17 cellular contexts compared by ENCODE assay signal in the genomic region with DNA sequence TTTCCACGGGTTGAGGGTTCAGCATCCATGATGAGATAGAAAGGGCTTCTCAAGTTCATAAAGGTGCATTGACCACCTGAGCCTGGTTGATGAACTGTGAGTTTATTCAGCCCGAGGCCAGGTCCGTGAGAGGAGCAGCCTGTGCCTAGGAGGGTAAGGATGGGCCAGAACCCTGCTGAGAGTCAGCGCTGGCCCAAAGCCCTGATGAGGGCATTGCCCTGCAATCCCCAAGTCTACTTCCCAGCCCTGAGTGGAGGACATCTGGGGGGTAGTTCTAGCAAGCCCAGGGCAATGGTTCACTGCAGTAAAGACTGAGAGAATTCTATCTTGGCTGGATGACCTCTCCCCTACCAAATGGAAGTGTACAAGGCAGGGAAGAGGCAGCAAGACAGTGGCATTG.
DNase-seq lines count a peak whose midpoint lies in the region; ATAC-seq and TF ChIP-seq lines count a peak whose summit lies in the region.
"Had no signal": no experiment of that assay in that cellular context is flagged by ENCODE, and none has a peak within 500 bp of the region (broad histone marks: within the 10 kb centered on the region; RNA-seq: fewer than 3 reads in every experiment).

No MANE protein-coding gene starts in this region.

- peaks cover 16% of the 10 kb centered on the region for H3K9me3 Mint-ChIP-seq in nephron progenitor cell

- H3K36me3 ChIP-seq in SJSA1: no peaks in the 10 kb centered on the region
- no peaks in the 10 kb centered on the region for H3K36me3 ChIP-seq in mucosa of descending colon (ENCODE audit: low read depth)

- no peak for TF ChIP-seq CTCF in coronary artery (IDR thresholded peaks at IDR 0.05)
- no peak for TF ChIP-seq CTCF in mucosa of descending colon (IDR thresholded peaks at IDR 0.05)
- no peak for TF ChIP-seq CTCF in nephron progenitor cell (IDR thresholded peaks at IDR 0.05)

- no peak for ATAC-seq in mucosa of descending colon
- ATAC-seq: GM23338, HepG2 had no signal

- peak overlapping the region; percentile 84 for H3K27ac ChIP-seq in SJSA1
- no peak overlapping the region for H3K27ac ChIP-seq in coronary artery
- H3K27ac ChIP-seq: C4-2B had no signal

- peaks cover 16% of the 10 kb centered on the region for H3K27me3 Mint-ChIP-seq in nephron progenitor cell (ENCODE audit: low read depth, poor library complexity)

- DNase-seq in G401 (ENCODE audit: low spot score): peak; percentile 20
- no peak for DNase-seq in SJSA1 (ENCODE audit: low read depth in 1 of 2, low spot score in 2 of 2)
- peak; percentile 59 for DNase-seq in mesenteric fat pad (ENCODE audit: low spot score)
- no peak for DNase-seq in coronary artery (ENCODE audit: low spot score)
- DNase-seq in mucosa of descending colon: no peak
- DNase-seq in NCI-H1930 (lab: John Stamatoyannopoulos, UW): no peak
- no peak for DNase-seq in nephron progenitor cell
- DNase-seq: CD4-positive, alpha-beta memory T cell; DMS153; DMS79 treated with DMSO at 0.1 percent for 48 hours; EL; GDM1; H7 had no signal

- no peaks in the 10 kb centered on the region for H3K36me3 Mint-ChIP-seq in nephron progenitor cell (ENCODE audit: low read depth)
- H3K36me3 Mint-ChIP-seq: CD4-positive, alpha-beta memory T cell had no signal

- H3K9me3 ChIP-seq in SJSA1 (replicated peaks): peaks cover 4% of the 10 kb centered on the region
- H3K9me3 ChIP-seq in mucosa of descending colon: no peaks in the 10 kb centered on the region

- H3K4me3 ChIP-seq in SJSA1: no peak overlapping the region
- no peak overlapping the region for H3K4me3 ChIP-seq in coronary artery
- no peak overlapping the region for H3K4me3 ChIP-seq in mucosa of descending colon
- H3K4me3 ChIP-seq: GM23338 had no signal

- no peak overlapping the region for H3K4me3 Mint-ChIP-seq in nephron progenitor cell
- H3K4me3 Mint-ChIP-seq: B cell; CD4-positive, alpha-beta memory T cell; GM23338 had no signal

- intact Hi-C loops in mucosa of descending colon (cut with DNase I, micrococcal nuclease): no loop called here

- H3K27me3 ChIP-seq in SJSA1 (replicated peaks): no peaks in the 10 kb centered on the region

- in situ Hi-C loops in G401 (cut with HindIII; ENCODE audit: low sequenced_read_pairs): no loop called here

- H3K4me1 Mint-ChIP-seq in nephron progenitor cell: no peaks in the 10 kb centered on the region
- H3K4me1 Mint-ChIP-seq: B cell; CD4-positive, alpha-beta memory T cell; GM23338 had no signal

- H3K4me1 ChIP-seq in SJSA1 (replicated peaks): peaks cover 65% of the 10 kb centered on the region
- H3K4me1 ChIP-seq in mucosa of descending colon (ENCODE audit: low read depth): no peaks in the 10 kb centered on the region

- H3K27ac Mint-ChIP-seq in nephron progenitor cell: no peak overlapping the region
- H3K27ac Mint-ChIP-seq: B cell; CD4-positive, alpha-beta memory T cell; GM23338 had no signal

Comparison
In these comparisons a context has a peak if more than half of its experiments do, and no peak if none do; other contexts are left out.
1. DNase-seq: peak in G401 (single experiment) and mesenteric fat pad (single experiment); none in SJSA1 (0 of 2), coronary artery (single experiment), mucosa of descending colon (0 of 3), NCI-H1930 (0 of 2) and nephron progenitor cell (single experiment).